In the genomic region with DNA sequence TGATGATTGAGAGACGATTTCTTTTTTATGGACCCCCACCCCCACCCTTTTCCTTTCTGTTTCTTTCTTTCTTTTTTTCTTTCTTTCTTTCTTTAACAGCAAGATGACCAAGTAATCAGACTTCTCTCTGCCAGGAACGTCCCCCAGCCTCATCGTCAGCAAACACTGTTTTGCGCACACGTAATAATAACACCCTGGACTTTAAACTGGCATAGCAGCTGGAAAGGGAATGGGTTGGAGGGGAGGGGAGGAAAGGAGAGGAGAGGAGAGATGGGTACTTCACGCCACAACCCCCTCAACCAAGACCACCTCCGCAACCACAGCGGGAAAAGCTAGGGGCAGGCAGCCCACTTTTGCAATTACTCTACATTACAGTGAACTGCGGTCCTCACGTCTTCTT, we compare ENCODE assay signal across 14 cellular contexts. TPM values are rescaled to one million over a fixed set of nuclear protein-coding genes. Genes with fewer than 3 reads are reported as not detected.
DNase-seq lines count a peak whose midpoint lies in the region; ATAC-seq and TF ChIP-seq lines count a peak whose summit lies in the region.
"Had no signal": no experiment of that assay in that cellular context is flagged by ENCODE, and none has a peak within 500 bp of the region (broad histone marks: within the 10 kb centered on the region; RNA-seq: fewer than 3 reads in every experiment).

No MANE protein-coding gene starts in this region.

- WGBS in neuronal stem cell (ENCODE audit: extremely low coverage in 2 of 2, insufficient read length in 2 of 2, insufficient replicate concordance in 1 of 2), 2 donors: no CpG with 5 or more reads among the region's 10 CpGs

- H3K23ac ChIP-seq in neuronal stem cell (ENCODE audit: low read depth, low read length, poor library complexity): no peak overlapping the region

- DNase-seq in A673 (ENCODE audit: low spot score): no peak
- DNase-seq in T-helper 17 cell: no peak
- DNase-seq in fibroblast of pulmonary artery (ENCODE audit: low read depth): no peak
- DNase-seq in neuronal stem cell (ENCODE audit: low spot score): no peak
- DNase-seq in medulla oblongata (ENCODE audit: extremely low spot score): no peak
- DNase-seq in amniotic stem cell (lab: John Stamatoyannopoulos, UW): no peak
- DNase-seq: activated CD4-positive, alpha-beta T cell treated with anti-CD3 and anti-CD28 coated beads for 1 hour; activated gamma-delta T cell; effector memory CD4-positive, alpha-beta T cell; MM.1S; NCI-H226 had no signal

- no peak overlapping the region for H2BK15ac ChIP-seq in neuronal stem cell (ENCODE audit: low read length)

- intact Hi-C loops in A673 (cut with micrococcal nuclease; ENCODE audit: unreplicated experiment): no loop called here

- H3K27me3 ChIP-seq in A673 (replicated peaks; ENCODE audit: insufficient read depth, low read depth, low read length, poor library complexity) (peaks cover 89% of the 10 kb centered on the region), neuronal stem cell (ENCODE audit: control insufficient read depth in 3 of 3, insufficient read depth in 3 of 3, low read depth in 1 of 3, low read length in 3 of 3) (peaks cover 4 to 48% (median 27%) of the 10 kb centered on the region in 3 experiments)
- H3K27me3 ChIP-seq: BLaER1 had no signal

- no TSS peak for BruUV-seq in A673 (replicated peaks; lab: Mats Ljungman, UMichigan)

- no peak overlapping the region for H4K91ac ChIP-seq in neuronal stem cell (ENCODE audit: low read depth, low read length, poor library complexity)

- H3K27ac Mint-ChIP-seq in T-helper 17 cell: no peak overlapping the region

- H3K14ac ChIP-seq in neuronal stem cell (ENCODE audit: low read length): no peak overlapping the region

- no peak for ATAC-seq in T-helper 17 cell
- no peak for ATAC-seq in GM18519 (IDR thresholded peaks at IDR 0.05; ENCODE audit: low FRiP score, unreplicated experiment)
- ATAC-seq in HG03442 (IDR thresholded peaks at IDR 0.05; ENCODE audit: unreplicated experiment): no peak

- no peak overlapping the region for H4K8ac ChIP-seq in neuronal stem cell (ENCODE audit: low read depth, low read length)

- no peaks in the 10 kb centered on the region for H3K79me1 ChIP-seq in neuronal stem cell (ENCODE audit: low read depth, low read length)

- no peak overlapping the region for H2AK5ac ChIP-seq in neuronal stem cell (ENCODE audit: low read depth, low read length)

- H3K36me3 Mint-ChIP-seq in T-helper 17 cell (ENCODE audit: low read depth): peaks cover 2% of the 10 kb centered on the region

- H3K27ac ChIP-seq in A673 (ENCODE audit: low read depth, low read length, poor library complexity, severe bottlenecking) (no peak overlapping the region), neuronal stem cell (replicated peaks; ENCODE audit: low read length) (no peak overlapping the region)
- H3K27ac ChIP-seq: BLaER1 had no signal

- H3K4me3 ChIP-seq in A673 (ENCODE audit: low read depth, low read length, poor library complexity, severe bottlenecking) (peak overlapping the region; percentile 36), fibroblast of pulmonary artery (replicated peaks; ENCODE audit: low read depth, low read length) (peak overlapping the region; percentile 43), neuronal stem cell (ENCODE audit: low read length in 2 of 2) (peak overlapping the region in 1 of 2 donors; percentile 41)
- H3K4me3 ChIP-seq: BLaER1 had no signal

- POLR2A ChIA-PET in A673 (lab: Charles Lee; ENCODE audit: low non-redundant PET): no interaction called here

- no peaks in the 10 kb centered on the region for H3K36me3 ChIP-seq in A673 (ENCODE audit: insufficient read depth, low read length, poor library complexity, severe bottlenecking)
- no peaks in the 10 kb centered on the region for H3K36me3 ChIP-seq in neuronal stem cell (replicated peaks in 1 of 2; ENCODE audit: control insufficient read depth in 2 of 2, insufficient read depth in 2 of 2, low read length in 2 of 2)
- H3K36me3 ChIP-seq: BLaER1 had no signal

- no peaks in the 10 kb centered on the region for H3K9me3 ChIP-seq in A673 (ENCODE audit: low read depth, low read length, poor library complexity, severe bottlenecking)
- H3K9me3 ChIP-seq in T-helper 17 cell (ENCODE audit: control insufficient read depth, low read length, poor library complexity, severe bottlenecking): no peaks in the 10 kb centered on the region
- H3K9me3 ChIP-seq in neuronal stem cell (replicated peaks in 1 of 2; ENCODE audit: control insufficient read depth in 2 of 2, insufficient read depth in 1 of 2, low read depth in 1 of 2, low read length in 2 of 2): no peaks in the 10 kb centered on the region
- H3K9me3 ChIP-seq: BLaER1 had no signal

- H3K4me2 ChIP-seq in neuronal stem cell (ENCODE audit: insufficient read depth, low read length, poor library complexity, severe bottlenecking): peak overlapping the region; percentile 94
- H3K4me2 ChIP-seq: BLaER1 had no signal

- H2BK12ac ChIP-seq in neuronal stem cell (ENCODE audit: low read length): no peak overlapping the region

- no peak overlapping the region for H2BK5ac ChIP-seq in neuronal stem cell (ENCODE audit: low read length)

- CTCF ChIA-PET in A673 (lab: Charles Lee): no interaction called here

- H3K4me1 ChIP-seq in A673 (ENCODE audit: insufficient read depth, low read length, poor library complexity, severe bottlenecking) (peaks cover 11% of the 10 kb centered on the region), neuronal stem cell (ENCODE audit: control insufficient read depth in 2 of 2, insufficient read depth in 1 of 2, low read depth in 1 of 2, low read length in 2 of 2) (peaks cover 0 to 3% of the 10 kb centered on the region in 2 donors)
- H3K4me1 ChIP-seq: BLaER1 had no signal

- peak overlapping the region; percentile 73 for H2AFZ ChIP-seq in neuronal stem cell (ENCODE audit: low read length)

- H3K4ac ChIP-seq in neuronal stem cell (ENCODE audit: low read length): no peak overlapping the region

- peaks cover 23% of the 10 kb centered on the region for H3K27me3 Mint-ChIP-seq in T-helper 17 cell

- TF ChIP-seq CTCF in A673 (conservative IDR thresholded peaks at IDR 0.05; ENCODE audit: low read depth, low read length): no peak
- no peak for TF ChIP-seq CTCF in fibroblast of pulmonary artery (IDR thresholded peaks at IDR 0.05; ENCODE audit: low read length, missing control alignments)

- H3K18ac ChIP-seq in neuronal stem cell (ENCODE audit: low read length): no peak overlapping the region

- H2BK120ac ChIP-seq in neuronal stem cell (ENCODE audit: low read depth, low read length): no peak overlapping the region

- H3K4me1 Mint-ChIP-seq in T-helper 17 cell: peaks cover 2% of the 10 kb centered on the region

- no peak overlapping the region for H3K9ac ChIP-seq in neuronal stem cell (ENCODE audit: low read depth, low read length, poor library complexity)
- H3K9ac ChIP-seq: BLaER1 had no signal

- peak overlapping the region; percentile 33 for H3K4me3 Mint-ChIP-seq in T-helper 17 cell

RNA-seq across cellular contexts. Expression of gene GABRA2, which starts 1.1 kb away (rescaled TPM):
- total RNA-seq in A673 (2021) (0.07 and 0.47 TPM in 2 replicates), T-helper 17 cell (not detected)
- polyA plus RNA-seq in neuronal stem cell (2013, experiment 1 of 2): 0.74 TPM
- 0.76 TPM for polyA plus RNA-seq in neuronal stem cell (2013, experiment 2 of 2)
